14 cellular contexts compared by ENCODE assay signal in genomic region chr3:128547368-128547987, GRCh38. TPM values are rescaled to one million over a fixed set of nuclear protein-coding genes. Genes with fewer than 3 reads are reported as not detected.
A peak's percentile ranks its signal among the peaks of the same experiment; 100 is the strongest.
DNase-seq lines count a peak whose midpoint lies in the region; ATAC-seq, FAIRE-seq and TF ChIP-seq lines count a peak whose summit lies in the region.
"Had no signal": no experiment of that assay in that cellular context is flagged by ENCODE, and none has a peak within 500 bp of the region (broad histone marks: within the 10 kb centered on the region; RNA-seq: fewer than 3 reads in every experiment).

No MANE protein-coding gene starts in this region.

- H3K27me3 ChIP-seq in SJCRH30, result no peaks in the 10 kb centered on the region
- peaks cover 18% of the 10 kb centered on the region for H3K27me3 ChIP-seq in skeletal muscle satellite cell (ENCODE audit: control insufficient read depth, insufficient read depth, low read length)

- no peak for ATAC-seq in GM18519 (IDR thresholded peaks at IDR 0.05; ENCODE audit: low FRiP score, unreplicated experiment)
- ATAC-seq in T-helper 17 cell, result no peak

- H3K36me3 Mint-ChIP-seq in T-helper 17 cell (ENCODE audit: low read depth), result peaks cover 3% of the 10 kb centered on the region
- H3K36me3 Mint-ChIP-seq: activated naive CD8-positive, alpha-beta T cell treated with anti-CD3 and anti-CD28 coated beads, Interleukin-2, amount 10 ng/mL, durations not matched to agents 7 days and 5 days had no signal

- no peak overlapping the region for H3K4me3 ChIP-seq in SJCRH30
- H3K4me3 ChIP-seq in skeletal muscle satellite cell (ENCODE audit: low read length), result no peak overlapping the region
- H3K4me3 ChIP-seq: HAP-1 had no signal

- H3K4me1 ChIP-seq in SJCRH30 (peaks cover 42% of the 10 kb centered on the region), skeletal muscle satellite cell (ENCODE audit: control insufficient read depth, insufficient read depth, low read length) (peaks cover 31% of the 10 kb centered on the region)
- H3K4me1 ChIP-seq: HAP-1 had no signal

- TF ChIP-seq CTCF in D721Med (IDR thresholded peaks at IDR 0.05; ENCODE audit: insufficient read depth, missing control alignments), result no peak

- peak overlapping the region; percentile 45 for H3K27ac ChIP-seq in SJCRH30

- H3K9me3 ChIP-seq in SJCRH30 (replicated peaks) (peaks cover 8% of the 10 kb centered on the region; the same call in 1 of the 2 replicates), skeletal muscle satellite cell (replicated peaks; ENCODE audit: low read length) (no peaks in the 10 kb centered on the region), T-helper 17 cell (ENCODE audit: control insufficient read depth, low read length, poor library complexity, severe bottlenecking) (no peaks in the 10 kb centered on the region)
- H3K9me3 ChIP-seq: HAP-1 had no signal

- no peak for FAIRE-seq in D721Med (lab: Jason Lieb, UNC)
- FAIRE-seq: endometrium, keratinocyte had no signal

- peak overlapping the region; percentile 20 for H3K4me2 ChIP-seq in skeletal muscle satellite cell (ENCODE audit: low read length)

- no peak overlapping the region for H3K9ac ChIP-seq in skeletal muscle satellite cell (ENCODE audit: low read depth, low read length)

- H3K27me3 Mint-ChIP-seq in T-helper 17 cell, result peaks cover 48% of the 10 kb centered on the region

- H3K4me1 Mint-ChIP-seq in T-helper 17 cell, result peaks cover 3% of the 10 kb centered on the region

- no peak overlapping the region for H3K4me3 Mint-ChIP-seq in T-helper 17 cell
- H3K4me3 Mint-ChIP-seq: activated naive CD8-positive, alpha-beta T cell treated with anti-CD3 and anti-CD28 coated beads, Interleukin-2, amount 10 ng/mL, durations not matched to agents 7 days and 5 days had no signal

- H3K36me3 ChIP-seq in SJCRH30, result no peaks in the 10 kb centered on the region
- no peaks in the 10 kb centered on the region for H3K36me3 ChIP-seq in skeletal muscle satellite cell (ENCODE audit: insufficient read depth, low read length)
- H3K36me3 ChIP-seq: HAP-1 had no signal

- no peak overlapping the region for H3K27ac Mint-ChIP-seq in T-helper 17 cell
- H3K27ac Mint-ChIP-seq: activated naive CD8-positive, alpha-beta T cell treated with anti-CD3 and anti-CD28 coated beads, Interleukin-2, amount 10 ng/mL, durations not matched to agents 7 days and 5 days had no signal

- DNase-seq in HT1080 (ENCODE audit: low read depth), result peak; percentile 74
- peak; percentile 69 to 83 for DNase-seq in SJCRH30
- DNase-seq in fibroblast of peridontal ligament (ENCODE audit: extremely low read depth), result peak; percentile 17
- DNase-seq in D721Med (ENCODE audit: insufficient read length, low spot score), result no peak
- no peak for DNase-seq in T-helper 17 cell
- DNase-seq: activated CD4-positive, alpha-beta T cell treated with anti-CD3 and anti-CD28 coated beads, Interleukin-2, amount 50 U/mL, for 1 hour; activated naive CD8-positive, alpha-beta T cell treated with anti-CD3 and anti-CD28 coated beads, Interleukin-2, amount 10 ng/mL, durations not matched to agents 7 days and 5 days; NCI-H187 treated with DMSO at 0.1 percent for 48 hours; SHP77 treated with DMSO at 0.1 percent for 48 hours had no signal

RNA-seq across cellular contexts. Expression of gene GATA2, which starts 54.5 kb away (rescaled TPM):
- total RNA-seq in HT1080 (2014; rRNA removed; shearing (Covaris generic)), result 0.50 and 1.6 TPM in 2 replicates
- polyA plus RNA-seq in HT1080 (2015; cell fraction: cytosol; rRNA removed), result 9.2 and 9.5 TPM in 2 replicates
- 8.1 and 11.9 TPM in 2 replicates for polyA plus RNA-seq in HT1080 (2015; cell fraction: nucleus; rRNA removed)
- 17.1 and 19.8 TPM in 2 replicates for total RNA-seq in SJCRH30 (2014; rRNA removed; shearing (Covaris generic))
- total RNA-seq in skeletal muscle satellite cell (2012; rRNA removed), result 0.87 and 3.3 TPM in 2 replicates
- 1 to 10 TPM; 4.0 to 9.7 TPM for total RNA-seq in T-helper 17 cell
- total RNA-seq: activated naive CD8-positive, alpha-beta T cell treated with anti-CD3 and anti-CD28 coated beads, Interleukin-2, amount 10 ng/mL, durations not matched to agents 7 days and 5 days had no signal
- polyA plus RNA-seq: keratinocyte had no signal

Comparison
In these comparisons a context has a peak if more than half of its experiments do, and no peak if none do; other contexts are left out.
1. DNase-seq: peak in HT1080 (single experiment), SJCRH30 (2 of 2) and fibroblast of peridontal ligament (single experiment); none in D721Med (single experiment) and T-helper 17 cell (0 of 3).